In the genomic region with DNA sequence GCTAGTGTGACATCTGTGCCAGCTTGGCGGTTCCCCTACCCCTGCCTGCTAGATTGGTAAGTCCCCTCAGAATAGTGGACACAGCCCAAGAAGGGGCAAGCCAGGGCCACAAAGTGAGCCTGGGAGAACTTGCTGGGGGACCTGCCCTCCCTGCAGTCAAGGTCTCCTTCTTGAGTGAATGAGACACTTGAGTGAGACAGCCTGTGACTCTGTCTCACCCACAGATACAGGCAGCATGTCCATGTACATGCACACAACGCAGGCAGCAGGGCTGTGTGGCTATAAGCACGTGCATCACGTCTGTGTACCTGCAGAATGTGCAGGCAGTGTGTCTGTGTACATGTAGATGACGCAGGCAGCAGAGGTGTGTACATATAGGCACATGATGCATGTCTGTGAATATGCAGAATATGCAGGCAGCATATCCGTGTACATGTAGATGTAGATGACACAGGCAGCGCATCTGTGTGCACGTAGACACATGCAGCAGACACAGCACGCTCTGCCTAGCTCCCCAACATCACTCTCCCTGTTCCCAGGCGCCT, we compare ENCODE assay signal across 16 cellular contexts.
A peak's percentile ranks its signal among the peaks of the same experiment; 100 is the strongest.
DNase-seq lines count a peak whose midpoint lies in the region; ATAC-seq, FAIRE-seq and TF ChIP-seq lines count a peak whose summit lies in the region.
"Had no signal": no experiment of that assay in that cellular context is flagged by ENCODE, and none has a peak within 500 bp of the region (broad histone marks: within the 10 kb centered on the region; RNA-seq: fewer than 3 reads in every experiment).

No MANE protein-coding gene starts in this region.

- 81% methylated on average over 10 of the region's 10 CpGs for WGBS in right cardiac atrium

- no peak overlapping the region for H3K9ac ChIP-seq in kidney (ENCODE audit: low read length in 2 of 2)

- H3K4me3 ChIP-seq in right cardiac atrium (ENCODE audit: low read length) (no peak overlapping the region), kidney (ENCODE audit: low read length in 2 of 2) (no peak overlapping the region)

- TF ChIP-seq CTCF in omental fat pad (IDR thresholded peaks at IDR 0.05): no peak
- TF ChIP-seq CTCF in kidney (IDR thresholded peaks at IDR 0.05; ENCODE audit: borderline replicate concordance, extremely low read depth, insufficient read depth): no peak

- FAIRE-seq in kidney (lab: Jason Lieb, UNC): no peak

- no peaks in the 10 kb centered on the region for H3K27me3 ChIP-seq in right cardiac atrium (ENCODE audit: control insufficient read depth, insufficient read depth)

- intact Hi-C loops in Right ventricle myocardium superior (cut with DNase I): no loop called here
- intact Hi-C loops in Right ventricle myocardium inferior (cut with DNase I): loop anchor here (1.0 kb wide), 2 partner anchors 99 to 103 kb away; no protein-coding TSS in a partner anchor
- intact Hi-C loops in right cardiac atrium (cut with DNase I): no loop called here
- intact Hi-C loops in kidney (cut with DNase I): no loop called here

- peaks cover 9% of the 10 kb centered on the region for H3K4me1 ChIP-seq in right cardiac atrium (ENCODE audit: control insufficient read depth, insufficient read depth, low read length)
- H3K4me1 ChIP-seq in kidney (ENCODE audit: control insufficient read depth in 1 of 2, insufficient read depth in 1 of 2, low read depth in 1 of 2, low read length in 2 of 2): no peaks in the 10 kb centered on the region

- no peaks in the 10 kb centered on the region for H3K36me3 ChIP-seq in kidney (ENCODE audit: control insufficient read depth in 1 of 2, insufficient read depth in 2 of 2, low read length in 2 of 2)

- DNase-seq in Right ventricle myocardium superior (no peak), Right ventricle myocardium inferior (ENCODE audit: missing footprints) (no peak), right cardiac atrium (no peak), omental fat pad (ENCODE audit: low spot score) (peak; percentile 21), kidney (no peak), LoVo (ENCODE audit: low spot score) (no peak), occipital lobe (lab: John Stamatoyannopoulos, UW) (no peak)
- DNase-seq: CD8-positive, alpha-beta memory T cell; DMS79 treated with DMSO at 0.1 percent for 48 hours; H9; MV-4-11; NCI-H1417; NCI-H1930; NCI-H526 treated with DMSO at 0.1 percent for 48 hours; NK-92 treated with Interleukin-12 subunit alpha and Interleukin-12 subunit beta, amount 100 ng/mL, for 24 hours had no signal

- H3K9me3 ChIP-seq in right cardiac atrium (ENCODE audit: control insufficient read depth, low read length) (no peaks in the 10 kb centered on the region), kidney (ENCODE audit: control insufficient read depth in 1 of 2, low read length in 2 of 2) (no peaks in the 10 kb centered on the region)

- peak; percentile 13 for ATAC-seq in Right ventricle myocardium superior (ENCODE audit: poor library complexity)
- ATAC-seq in Right ventricle myocardium inferior: no peak
- no peak for ATAC-seq in right cardiac atrium
- no peak for ATAC-seq in omental fat pad (ENCODE audit: low FRiP score)
- no peak for ATAC-seq in HG03460 (IDR thresholded peaks at IDR 0.05; ENCODE audit: unreplicated experiment)

- H3K27ac ChIP-seq in right cardiac atrium (ENCODE audit: low read length) (peak overlapping the region; percentile 43), kidney (ENCODE audit: low read depth in 2 of 2, low read length in 2 of 2) (no peak overlapping the region)
